In genomic region chr6:18564775-18565174, GRCh38 we compare ENCODE assay signal across 10 cellular contexts.
"Had no signal": no experiment of that assay in that cellular context is flagged by ENCODE, and none has a peak within 500 bp of the region (broad histone marks: within the 10 kb centered on the region; RNA-seq: fewer than 3 reads in every experiment).

No MANE protein-coding gene starts in this region.

- DNase-seq: GM23248, GOT3, H7, HFFc6, IMR-90, KBM-7 had no signal

- H3K4me3 ChIP-seq: GM23248, HAP-1 had no signal

- H3K36me3 ChIP-seq: HAP-1 had no signal

- ATAC-seq: HCT116 had no signal

- H3K9ac ChIP-seq: GM23248 had no signal

- H3K4me1 ChIP-seq: HAP-1 had no signal

- H3K27ac ChIP-seq: GM23248, HL-60 had no signal

- FAIRE-seq: HTR-8/SVneo had no signal

- H3K9me3 ChIP-seq: HAP-1 had no signal

- H2AFZ ChIP-seq: GM23248 had no signal
